8 cellular contexts compared by ENCODE assay signal in genomic region chr1:23978825-23979224, GRCh38. TPM values are rescaled to one million over a fixed set of nuclear protein-coding genes. Genes with fewer than 3 reads are reported as not detected.
A peak's percentile ranks its signal among the peaks of the same experiment; 100 is the strongest.
DNase-seq lines count a peak whose midpoint lies in the region; ATAC-seq and TF ChIP-seq lines count a peak whose summit lies in the region.

No MANE protein-coding gene starts in this region.

- TF ChIP-seq POLR2A in breast epithelium (IDR thresholded peaks at IDR 0.05) = no peak

- H2AFZ ChIP-seq in ACC112 (ENCODE audit: low read length, unreplicated experiment) = no peak overlapping the region

- no peak for TF ChIP-seq CTCF in breast epithelium (IDR thresholded peaks at IDR 0.05)

- H3K79me2 ChIP-seq in ACC112 (ENCODE audit: control insufficient read depth, insufficient read depth, low read length, unreplicated experiment) = peaks cover 64% of the 10 kb centered on the region

- H3K9ac ChIP-seq in HUES6 (ENCODE audit: low read length) (peak overlapping the region; percentile 100), muscle layer of colon (ENCODE audit: low read length) (peak overlapping the region; percentile 91)

- H3K27ac ChIP-seq in ACC112 (ENCODE audit: low read depth, low read length) (peak overlapping the region; percentile 94), HUES6 (ENCODE audit: low read depth, low read length) (peak overlapping the region; percentile 99; the same call in 1 of the 2 replicates), breast epithelium (peak overlapping the region in 1 of 2 donors; percentile 98), muscle layer of colon (ENCODE audit: low read depth, low read length) (no peak overlapping the region)

- no peak for ATAC-seq in HG02885 (IDR thresholded peaks at IDR 0.05; ENCODE audit: poor library complexity, unreplicated experiment)
- no peak for ATAC-seq in GM19395 (IDR thresholded peaks at IDR 0.05; ENCODE audit: unreplicated experiment)

- H3K4me3 ChIP-seq in ACC112 (ENCODE audit: low read depth, low read length) (peak overlapping the region; percentile 100), HUES6 (ENCODE audit: low read depth, low read length) (peak overlapping the region; percentile 93), breast epithelium (peak overlapping the region; percentile 84 to 99 (median 94)), muscle layer of colon (ENCODE audit: low read depth in 1 of 2, low read length in 2 of 2) (peak overlapping the region; percentile 94)

- intact Hi-C loops in breast epithelium (cut with DNase I; ENCODE audit: low total_unique reads) = no loop called here

- H3K9me3 ChIP-seq in HUES6 (ENCODE audit: control insufficient read depth, insufficient read depth, low read depth, low read length) (no peaks in the 10 kb centered on the region), breast epithelium (no peaks in the 10 kb centered on the region), muscle layer of colon (ENCODE audit: low read length) (no peaks in the 10 kb centered on the region)

- H3K27me3 ChIP-seq in ACC112 (ENCODE audit: insufficient read depth, low read length) = no peaks in the 10 kb centered on the region
- H3K27me3 ChIP-seq in HUES6 (ENCODE audit: control insufficient read depth, insufficient read depth, low read length) = no peaks in the 10 kb centered on the region
- no peaks in the 10 kb centered on the region for H3K27me3 ChIP-seq in breast epithelium
- H3K27me3 ChIP-seq in muscle layer of colon (ENCODE audit: control insufficient read depth in 1 of 2, insufficient read depth in 2 of 2, low read length in 2 of 2) = no peaks in the 10 kb centered on the region

- DNase-seq in breast epithelium (ENCODE audit: low spot score in 2 of 2) (no peak), hepatic stellate cell (ENCODE audit: low spot score) (no peak)
- DNase-seq in stimulated activated CD4-positive, alpha-beta T cell treated with anti-CD3 and anti-CD28 coated beads, Interleukin-12 subunit alpha, Interleukin-12 subunit beta, amount 100 ng/mL, for 4 hours = no peak

- H3K4me1 ChIP-seq in ACC112 (ENCODE audit: control insufficient read depth, insufficient read depth, low read length, unreplicated experiment) (peaks cover 36% of the 10 kb centered on the region), HUES6 (ENCODE audit: control insufficient read depth, insufficient read depth, low read length) (peaks cover 28% of the 10 kb centered on the region), breast epithelium (peaks cover 0 to 31% of the 10 kb centered on the region in 2 donors), muscle layer of colon (ENCODE audit: insufficient read depth, low read length) (peaks cover 40% of the 10 kb centered on the region)

- H3K36me3 ChIP-seq in ACC112 (ENCODE audit: insufficient read depth, low read length) = peaks cover 23% of the 10 kb centered on the region
- peaks cover 50% of the 10 kb centered on the region for H3K36me3 ChIP-seq in HUES6 (ENCODE audit: control insufficient read depth, insufficient read depth, low read length)
- H3K36me3 ChIP-seq in breast epithelium = no peaks in the 10 kb centered on the region
- H3K36me3 ChIP-seq in muscle layer of colon (ENCODE audit: insufficient read depth, low read length) = peaks cover 18% of the 10 kb centered on the region

RNA-seq across cellular contexts. Expression of gene SRSF10, which starts 1.3 kb away (rescaled TPM):
- 100 to 1,000 TPM in 2 of 3 donors, 10 to 100 TPM in 1; 99.4 to 156 (median 116) TPM for total RNA-seq in breast epithelium

RNA-seq across cellular contexts. Expression of gene PNRC2, which starts 19.2 kb away (rescaled TPM):
- 100 to 1,000 TPM; 126 to 163 (median 134) TPM for total RNA-seq in breast epithelium
